In the genomic region with DNA sequence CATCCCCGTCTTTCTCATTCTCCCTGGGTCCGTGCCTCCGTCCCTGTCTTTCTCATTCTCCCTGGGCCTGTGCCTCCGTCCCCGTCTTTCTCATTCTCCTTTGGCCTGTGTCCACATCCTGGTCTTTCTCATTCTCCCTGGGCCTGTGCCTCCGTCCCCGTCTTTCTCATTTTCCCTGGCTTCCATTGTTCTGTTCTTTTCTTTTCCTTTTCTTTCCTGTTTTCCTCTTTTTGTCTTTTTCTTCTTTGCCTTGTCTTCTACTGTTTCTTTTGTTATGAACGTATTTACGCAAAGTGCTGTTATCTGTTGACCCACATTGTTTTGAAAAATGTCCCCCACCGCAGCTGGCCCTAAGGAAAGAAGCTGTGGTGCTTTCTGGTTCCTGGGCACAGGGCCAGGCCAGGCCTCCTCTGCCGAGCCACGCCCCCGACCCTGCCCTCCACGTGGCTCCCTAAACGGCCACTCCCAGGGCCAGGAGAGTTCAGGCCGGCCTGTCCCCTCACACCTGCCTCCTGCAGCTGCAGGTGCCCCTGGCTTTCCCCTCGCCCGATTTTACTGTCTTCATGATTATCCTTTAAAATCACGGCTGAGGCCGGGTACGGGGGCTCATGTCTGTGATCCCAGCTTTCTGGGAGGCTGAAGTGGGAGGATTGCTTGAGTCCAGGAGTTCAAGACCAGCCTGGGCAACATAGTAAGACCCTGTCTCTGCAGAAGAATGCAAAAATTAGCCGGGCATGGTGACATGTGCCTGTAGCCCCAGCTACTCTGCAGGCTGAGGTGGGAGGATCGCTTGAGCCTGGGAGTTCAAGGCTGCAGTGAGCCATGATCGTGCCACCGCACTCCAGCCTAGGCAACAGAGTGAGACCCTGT, we compare ENCODE assay signal across 16 cellular contexts. TPM values are rescaled to one million over a fixed set of nuclear protein-coding genes. Genes with fewer than 3 reads are reported as not detected.
A peak's percentile ranks its signal among the peaks of the same experiment; 100 is the strongest.
DNase-seq lines count a peak whose midpoint lies in the region; ATAC-seq, FAIRE-seq and TF ChIP-seq lines count a peak whose summit lies in the region.
"Had no signal": no experiment of that assay in that cellular context is flagged by ENCODE, and none has a peak within 500 bp of the region (broad histone marks: within the 10 kb centered on the region; RNA-seq: fewer than 3 reads in every experiment).

No MANE protein-coding gene starts in this region.

- H3K27ac Mint-ChIP-seq in WTC11 = peak overlapping the region; percentile 52
- H3K27ac Mint-ChIP-seq: activated CD8-positive, alpha-beta T cell treated with anti-CD3 and anti-CD28 coated beads, Interleukin-2, amount 10 ng/mL, durations not matched to agents 7 days and 5 days had no signal

- H3K4me1 Mint-ChIP-seq in WTC11 = no peaks in the 10 kb centered on the region

- POLR2A ChIA-PET in HEK293 (lab: Yijun Ruan, JAX) = no interaction called here
- POLR2A ChIA-PET in WTC11 (lab: Charles Lee) = interaction anchor here (0.5 kb wide), 1 partner anchor 234 kb away, joined by 4 read pairs; no protein-coding TSS in a partner anchor

- H3K36me3 Mint-ChIP-seq in WTC11 = no peaks in the 10 kb centered on the region

- H3K4me3 Mint-ChIP-seq in WTC11 = no peak overlapping the region
- H3K4me3 Mint-ChIP-seq: activated CD8-positive, alpha-beta T cell treated with anti-CD3 and anti-CD28 coated beads, Interleukin-2, amount 10 ng/mL, durations not matched to agents 7 days and 5 days; CD4-positive, CD25-positive, alpha-beta regulatory T cell had no signal

- no peaks in the 10 kb centered on the region for H3K4me1 ChIP-seq in HEK293 (ENCODE audit: control insufficient read depth, insufficient read depth, low read length)
- H3K4me1 ChIP-seq in kidney (ENCODE audit: control insufficient read depth in 1 of 2, insufficient read depth in 1 of 2, low read depth in 1 of 2, low read length in 2 of 2) = no peaks in the 10 kb centered on the region

- TF ChIP-seq POLR2A in GM12891 (IDR thresholded peaks at IDR 0.05; ENCODE audit: low read depth, low read length) = no peak

- H3K4me3 ChIP-seq in HEK293 (ENCODE audit: low read depth, low read length) (no peak overlapping the region), kidney (ENCODE audit: low read length in 2 of 2) (no peak overlapping the region)
- H3K4me3 ChIP-seq: esophagus squamous epithelium, SK-N-MC had no signal

- peaks cover 0 to 51% of the 10 kb centered on the region in 2 experiments; a peak in 2 of 3 replicates for H3K36me3 ChIP-seq in HEK293 (ENCODE audit: control insufficient read depth in 2 of 2, insufficient read depth in 1 of 2, low read length in 2 of 2)
- H3K36me3 ChIP-seq in kidney (ENCODE audit: control insufficient read depth in 1 of 2, insufficient read depth in 2 of 2, low read length in 2 of 2) = peaks cover 11 to 15% of the 10 kb centered on the region in 2 donors

- no peak overlapping the region for H3K9ac ChIP-seq in kidney (ENCODE audit: low read length in 2 of 2)

- ATAC-seq in WTC11 (peak; percentile 69), omental fat pad (ENCODE audit: low FRiP score) (no peak), GM21723 (IDR thresholded peaks at IDR 0.05; ENCODE audit: unreplicated experiment) (no peak)
- ATAC-seq: activated CD8-positive, alpha-beta T cell treated with anti-CD3 and anti-CD28 coated beads, Interleukin-2, amount 10 ng/mL, durations not matched to agents 7 days and 5 days had no signal

- H3K27me3 Mint-ChIP-seq in WTC11 (ENCODE audit: low read depth) = no peaks in the 10 kb centered on the region
- H3K27me3 Mint-ChIP-seq: CD4-positive, CD25-positive, alpha-beta regulatory T cell had no signal

- H3K27ac ChIP-seq in HEK293 (ENCODE audit: extremely low read depth, low read depth, low read length) (no peak overlapping the region), kidney (ENCODE audit: low read depth in 2 of 2, low read length in 2 of 2) (no peak overlapping the region)
- H3K27ac ChIP-seq: esophagus squamous epithelium, SK-N-MC had no signal

- H3K9me3 Mint-ChIP-seq in WTC11 = no peaks in the 10 kb centered on the region
- H3K9me3 Mint-ChIP-seq: CD4-positive, CD25-positive, alpha-beta regulatory T cell had no signal

- intact Hi-C loops in kidney (cut with DNase I) = no loop called here

- DNase-seq in AG20443 (ENCODE audit: low spot score) (peak; percentile 49), WTC11 (ENCODE audit: low spot score) (no peak), kidney (peak; percentile 67), omental fat pad (ENCODE audit: low spot score) (no peak), GM12891 (ENCODE audit: insufficient read length, low spot score) (no peak), retina (no peak)
- DNase-seq: activated CD8-positive, alpha-beta T cell treated with anti-CD3 and anti-CD28 coated beads, Interleukin-2, amount 10 ng/mL, durations not matched to agents 7 days and 5 days; amniotic stem cell; CD4-positive, CD25-positive, alpha-beta regulatory T cell; esophagus squamous epithelium; islet precursor cell; occipital lobe had no signal

- no peaks in the 10 kb centered on the region for H3K9me3 ChIP-seq in HEK293 (ENCODE audit: control insufficient read depth, insufficient read depth, low read depth, low read length)
- H3K9me3 ChIP-seq in kidney (ENCODE audit: control insufficient read depth in 1 of 2, low read length in 2 of 2) = no peaks in the 10 kb centered on the region
- H3K9me3 ChIP-seq: esophagus squamous epithelium had no signal

- CTCF ChIA-PET in HEK293 (lab: Yijun Ruan, JAX) = interaction anchor here (0.6 kb wide), 2 partner anchors 22 to 79 kb away, joined by 3 read pairs; no protein-coding TSS in a partner anchor
- CTCF ChIA-PET in WTC11 (lab: Charles Lee) = no interaction called here

- no peak for FAIRE-seq in kidney (lab: Jason Lieb, UNC)
- FAIRE-seq in GM12891 (lab: Jason Lieb, UNC) = no peak

- TF ChIP-seq CTCF in HEK293 (tag by site-specific recombination; IDR thresholded peaks at IDR 0.05) (no peak), WTC11 (IDR thresholded peaks at IDR 0.05) (no peak), kidney (IDR thresholded peaks at IDR 0.05; ENCODE audit: borderline replicate concordance, extremely low read depth, insufficient read depth) (no peak), omental fat pad (IDR thresholded peaks at IDR 0.05) (no peak)

TF ChIP-seq in WTC11, 78 proteins besides CTCF, POLR2A, EP300 and RAD21:
- TF ChIP-seq USF1 (CRISPR knock-in tag; IDR thresholded peaks at IDR 0.05) (0 out of 2 replicates have a peak, but pooled peaks have one; percentile 38), ZBTB43 (CRISPR knock-in tag; IDR thresholded peaks at IDR 0.05) (no peak)

TF ChIP-seq in GM12891, 5 proteins besides CTCF, POLR2A, EP300 and RAD21:
- TF ChIP-seq SPI1 (IDR thresholded peaks at IDR 0.05; ENCODE audit: low read depth, low read length) = no peak

RNA-seq across cellular contexts. Expression of gene TMPRSS9, which starts 14.0 kb away (rescaled TPM):
- 0.37 to 0.57 TPM (median 0.55 TPM) in 3 replicates for total RNA-seq in WTC11 (2021)
- not detected for total RNA-seq in kidney
- not detected for polyA plus RNA-seq in kidney (ENCODE audit: insufficient read depth, low read depth, low replicate concordance)
- total RNA-seq in omental fat pad = under 1 TPM in 1 of 4 donors, not detected in 3; 0.12 TPM
- 0.35 TPM for polyA plus RNA-seq in GM12891 (2012; ENCODE audit: low read depth, missing spikeins)
- total RNA-seq: activated CD8-positive, alpha-beta T cell treated with anti-CD3 and anti-CD28 coated beads, Interleukin-2, amount 10 ng/mL, durations not matched to agents 7 days and 5 days had no signal
- polyA plus RNA-seq: CD4-positive, CD25-positive, alpha-beta regulatory T cell had no signal

RNA-seq across cellular contexts. Expression of gene SPPL2B, which starts 17.5 kb away (rescaled TPM):
- total RNA-seq in WTC11 (2021) (94.6 to 117 TPM (median 95.8 TPM) in 3 replicates), kidney (94.1 TPM), omental fat pad (10 to 100 TPM; 24.0 to 42.6 (median 27.4) TPM)
- polyA plus RNA-seq in kidney (ENCODE audit: insufficient read depth, low read depth, low replicate concordance) = 25.3 TPM
- polyA plus RNA-seq in GM12891 (2012; ENCODE audit: low read depth, missing spikeins) = 31.1 TPM

RNA-seq across cellular contexts. Expression of gene LSM7, which starts 17.6 kb away (rescaled TPM):
- 245 to 250 TPM (median 248 TPM) in 3 replicates for total RNA-seq in WTC11 (2021)
- total RNA-seq in kidney = 54.0 TPM
- polyA plus RNA-seq in kidney (ENCODE audit: insufficient read depth, low read depth, low replicate concordance) = 160 TPM
- total RNA-seq in omental fat pad = 100 to 1,000 TPM; 101 to 142 (median 115) TPM
- 196 TPM for polyA plus RNA-seq in GM12891 (2012; ENCODE audit: low read depth, missing spikeins)

RNA-seq across cellular contexts. Expression of gene LINGO3, which starts 38.1 kb away (rescaled TPM):
- total RNA-seq in WTC11 (2021) (2.0 to 2.9 TPM (median 2.8 TPM) in 3 replicates), kidney (0.09 TPM), omental fat pad (under 1 TPM in 1 of 4 donors, not detected in 3; 0.19 TPM)
- polyA plus RNA-seq in kidney (ENCODE audit: insufficient read depth, low read depth, low replicate concordance) = not detected
- 1.1 TPM for polyA plus RNA-seq in GM12891 (2012; ENCODE audit: low read depth, missing spikeins)
- total RNA-seq: urinary bladder had no signal

Comparison
In these comparisons a context has a peak if more than half of its experiments do, and no peak if none do; other contexts are left out.
1. DNase-seq: peak in AG20443 (single experiment) and kidney (single experiment); none in WTC11 (single experiment), omental fat pad (single experiment), GM12891 (single experiment) and retina (single experiment).